15 cellular contexts compared by ENCODE assay signal in genomic region chr12:22406622-22407021, GRCh38.
DNase-seq lines count a peak whose midpoint lies in the region; ATAC-seq and FAIRE-seq lines count a peak whose summit lies in the region.
"Had no signal": no experiment of that assay in that cellular context is flagged by ENCODE, and none has a peak within 500 bp of the region (broad histone marks: within the 10 kb centered on the region; RNA-seq: fewer than 3 reads in every experiment).

No MANE protein-coding gene starts in this region.

- no peak overlapping the region for H3K4me3 ChIP-seq in small intestine (ENCODE audit: low read depth in 1 of 2, low read length in 2 of 2)
- H3K4me3 ChIP-seq: thyroid gland had no signal

- WGBS in small intestine, 3 donors: 93 to 98% (median 93%) methylated on average over 1 of the region's 1 CpG

- H3K4me1 ChIP-seq in small intestine (ENCODE audit: control insufficient read depth in 2 of 2, insufficient read depth in 1 of 2, low read depth in 1 of 2, low read length in 1 of 2): no peaks in the 10 kb centered on the region

- no peak overlapping the region for H3K27ac ChIP-seq in small intestine (ENCODE audit: low read depth in 1 of 2, low read length in 1 of 2)
- H3K27ac ChIP-seq: neutrophil, RWPE1 had no signal

- H3K27me3 ChIP-seq in small intestine (ENCODE audit: control insufficient read depth in 2 of 2, insufficient read depth in 2 of 2, low read length in 2 of 2): no peaks in the 10 kb centered on the region
- H3K27me3 ChIP-seq: neutrophil, thyroid gland had no signal

- DNase-seq in fibroblast of peridontal ligament (ENCODE audit: extremely low read depth) (peak; percentile 24), ecto neural progenitor cell (ENCODE audit: low spot score) (no peak), nucleus accumbens (lab: John Stamatoyannopoulos, UW) (no peak), C1 segment of cervical spinal cord (lab: John Stamatoyannopoulos, UW) (no peak), small intestine (no peak)
- DNase-seq: activated CD8-positive, alpha-beta T cell treated with anti-CD3 and anti-CD28 coated beads, Interleukin-2, amount 10 ng/mL, durations not matched to agents 7 days and 5 days; activated naive CD4-positive, alpha-beta T cell treated with anti-CD3 and anti-CD28 coated beads, Interleukin-2, amount 10 ng/mL, durations not matched to agents 7 days and 5 days; GF-D8; NCI-H2227 treated with DMSO at 0.1 percent for 48 hours; thyroid gland had no signal

- ATAC-seq in GM18520 (IDR thresholded peaks at IDR 0.05; ENCODE audit: unreplicated experiment) (peak; percentile 31), GM21619 (IDR thresholded peaks at IDR 0.05; ENCODE audit: unreplicated experiment) (peak; percentile 32), HG03520 (IDR thresholded peaks at IDR 0.05; ENCODE audit: unreplicated experiment) (peak; percentile 46)
- ATAC-seq: activated CD8-positive, alpha-beta T cell treated with anti-CD3 and anti-CD28 coated beads, Interleukin-2, amount 10 ng/mL, durations not matched to agents 7 days and 5 days had no signal

- no peak for FAIRE-seq in small intestine (lab: Jason Lieb, UNC)

- H3K36me3 ChIP-seq in small intestine (ENCODE audit: control insufficient read depth in 2 of 2, insufficient read depth in 2 of 2, low read length in 2 of 2): no peaks in the 10 kb centered on the region
- H3K36me3 ChIP-seq: neutrophil, thyroid gland had no signal

- H3K9me3 ChIP-seq in small intestine (ENCODE audit: control insufficient read depth, low read depth): no peaks in the 10 kb centered on the region
- H3K9me3 ChIP-seq: neutrophil, thyroid gland had no signal
